Comparison of ENCODE assay signal across 8 cellular contexts in genomic region chr4:169659736-169660670, GRCh38. TPM values are rescaled to one million over a fixed set of nuclear protein-coding genes. Genes with fewer than 3 reads are reported as not detected.
DNase-seq lines count a peak whose midpoint lies in the region; ATAC-seq and TF ChIP-seq lines count a peak whose summit lies in the region.

No MANE protein-coding gene starts in this region.

- no peaks in the 10 kb centered on the region for H3K9me2 ChIP-seq in neural cell (ENCODE audit: insufficient read depth, low read length)

- TF ChIP-seq RAD21 in neural cell (conservative IDR thresholded peaks at IDR 0.05): no peak

- DNase-seq in DMS153 treated with DMSO at 0.1 percent for 48 hours (lab: John Stamatoyannopoulos, UW; ENCODE audit: unreplicated experiment) (peak; percentile 91), RPMI7951 (ENCODE audit: low read depth) (peak; percentile 97), foreskin fibroblast (peak; percentile 96 to 98), stomach (peak; percentile 79)
- peak; percentile 88 for DNase-seq in Jurkat, Clone E6-1 (ENCODE audit: low read depth, low spot score)
- DNase-seq in activated gamma-delta T cell treated with anti-CD3 and anti-CD28 coated beads, Interleukin-2, amount 50 U/mL, for 16 hours (ENCODE audit: low read depth): peak; percentile 46

- H3K27ac ChIP-seq in neural cell (ENCODE audit: low read length): peak overlapping the region; percentile 96
- H3K27ac ChIP-seq in stomach: peak overlapping the region; percentile 78 to 88 (median 85)

- H3K4me2 ChIP-seq in neural cell (ENCODE audit: low read length): peak overlapping the region; percentile 74

- peak overlapping the region; percentile 82 for H3K9ac ChIP-seq in neural cell (ENCODE audit: low read length)

- TF ChIP-seq CTCF in foreskin fibroblast (IDR thresholded peaks at IDR 0.05; ENCODE audit: low read depth, low read length) (no peak), neural cell (IDR thresholded peaks at IDR 0.05; ENCODE audit: poor library complexity, severe bottlenecking) (no peak), stomach (IDR thresholded peaks at IDR 0.05) (no peak)

- peaks cover 51% of the 10 kb centered on the region for H3K79me2 ChIP-seq in neural cell (replicated peaks; ENCODE audit: insufficient read depth, low read length)

- no peaks in the 10 kb centered on the region for H3F3A ChIP-seq in neural cell (ENCODE audit: insufficient read depth, low read length, poor library complexity, severe bottlenecking)

- intact Hi-C loops in stomach (cut with DNase I; ENCODE audit: low total_unique reads): no loop called here

- WGBS in stomach, 5 donors: 6 to 9% (median 8%) methylated on average over 14 of the region's 14 CpGs

- TF ChIP-seq EP300 in neural cell (conservative IDR thresholded peaks at IDR 0.05; ENCODE audit: poor library complexity, severe bottlenecking): peak; percentile 63
- no peak for TF ChIP-seq EP300 in stomach (IDR thresholded peaks at IDR 0.05)

- H3K4me3 ChIP-seq in Jurkat, Clone E6-1 (ENCODE audit: low read length): peak overlapping the region; percentile 57
- peak overlapping the region; percentile 48 to 49 for H3K4me3 ChIP-seq in foreskin fibroblast (ENCODE audit: low read depth in 1 of 2, low read length in 2 of 2)
- H3K4me3 ChIP-seq in neural cell (ENCODE audit: low read length): peak overlapping the region; percentile 66
- peak overlapping the region; percentile 37 to 42 (median 40) for H3K4me3 ChIP-seq in stomach

- peak in 1 of 4 donors; percentile 7 for TF ChIP-seq POLR2A in stomach (IDR thresholded peaks at IDR 0.05)

- peaks cover 8 to 72% (median 43%) of the 10 kb centered on the region in 4 donors for H3K4me1 ChIP-seq in stomach

- H3K27me3 ChIP-seq in neural cell (ENCODE audit: insufficient read depth, low read depth, low read length): no peaks in the 10 kb centered on the region
- no peaks in the 10 kb centered on the region for H3K27me3 ChIP-seq in stomach

- H4K20me1 ChIP-seq in neural cell (ENCODE audit: insufficient read depth): no peaks in the 10 kb centered on the region

- peak; percentile 97 for ATAC-seq in GM21723 (IDR thresholded peaks at IDR 0.05; ENCODE audit: unreplicated experiment)

- H3K9me3 ChIP-seq in neural cell (ENCODE audit: low read length) (no peaks in the 10 kb centered on the region), stomach (no peaks in the 10 kb centered on the region)

- H3K36me3 ChIP-seq in neural cell (ENCODE audit: insufficient read depth, low read length) (no peaks in the 10 kb centered on the region), stomach (no peaks in the 10 kb centered on the region)

- peak overlapping the region; percentile 49 for H2AFZ ChIP-seq in neural cell (ENCODE audit: low read depth, low read length)

TF ChIP-seq in neural cell, 6 proteins besides CTCF, POLR2A, EP300 and RAD21:
- TF ChIP-seq POLR2AphosphoS5 (IDR thresholded peaks at IDR 0.05) (peak; percentile 93), SMC3 (conservative IDR thresholded peaks at IDR 0.05; ENCODE audit: poor library complexity) (peak; percentile 21), REST (IDR thresholded peaks at IDR 0.05; ENCODE audit: borderline replicate concordance) (peak; percentile 95), TAF1 (IDR thresholded peaks at IDR 0.05; ENCODE audit: low read depth) (peak; percentile 93), EZH2 (IDR thresholded peaks at IDR 0.05; ENCODE audit: borderline replicate concordance, insufficient read depth, low read length, poor library complexity, severe bottlenecking) (no peak), MXI1 (conservative IDR thresholded peaks at IDR 0.05; ENCODE audit: poor library complexity, severe bottlenecking) (peak; percentile 77)

RNA-seq across cellular contexts. Expression of gene CLCN3, which starts 39.6 kb away (rescaled TPM):
- 27.5 TPM for polyA plus RNA-seq in Jurkat, Clone E6-1 (2012; ENCODE audit: insufficient read depth, insufficient read length)
- total RNA-seq in RPMI7951 (2014; rRNA removed; shearing (Covaris generic)): 17.1 and 21.7 TPM in 2 replicates
- polyA plus RNA-seq in neural cell (63.5 and 68.3 TPM in 2 replicates), stomach (1 to 10 TPM; 6.5 to 7.3 (median 7.1) TPM)
- polyA minus RNA-seq in neural cell: 136 and 147 TPM in 2 replicates
- total RNA-seq in stomach: 100 to 1,000 TPM in 1 of 5 donors, 10 to 100 TPM in 3, 1 to 10 TPM in 1; 2.3 to 228 (median 34.1) TPM

RNA-seq across cellular contexts. Expression of gene NEK1, which starts 47.6 kb away (rescaled TPM):
- 10.8 TPM for polyA plus RNA-seq in Jurkat, Clone E6-1 (2012; ENCODE audit: insufficient read depth, insufficient read length)
- total RNA-seq in RPMI7951 (2014; rRNA removed; shearing (Covaris generic)): 5.9 and 6.4 TPM in 2 replicates
- polyA plus RNA-seq in neural cell (16.7 and 17.1 TPM in 2 replicates), stomach (1 to 10 TPM; 3.8 to 5.8 (median 5.2) TPM)
- polyA minus RNA-seq in neural cell: 25.6 and 27.6 TPM in 2 replicates
- 10 to 100 TPM in 2 of 5 donors, 1 to 10 TPM in 3; 1.2 to 28.6 (median 8.0) TPM for total RNA-seq in stomach

Comparison
In these comparisons a context has a peak if more than half of its experiments do, and no peak if none do; other contexts are left out.
1. Peak in every context shown above with its lines: DNase-seq, ATAC-seq, H3K4me3 ChIP-seq and H3K27ac ChIP-seq.
2. DNase-seq: peak in every context shown above with its lines; median percentile 97 in RPMI7951; 97 in foreskin fibroblast; 91 in DMS153 treated with DMSO at 0.1 percent for 48 hours; 88 in Jurkat, Clone E6-1; 79 in stomach; 46 in activated gamma-delta T cell treated with anti-CD3 and anti-CD28 coated beads, Interleukin-2, amount 50 U/mL, for 16 hours.